Comparison of ENCODE assay signal across 17 cellular contexts in the genomic region with DNA sequence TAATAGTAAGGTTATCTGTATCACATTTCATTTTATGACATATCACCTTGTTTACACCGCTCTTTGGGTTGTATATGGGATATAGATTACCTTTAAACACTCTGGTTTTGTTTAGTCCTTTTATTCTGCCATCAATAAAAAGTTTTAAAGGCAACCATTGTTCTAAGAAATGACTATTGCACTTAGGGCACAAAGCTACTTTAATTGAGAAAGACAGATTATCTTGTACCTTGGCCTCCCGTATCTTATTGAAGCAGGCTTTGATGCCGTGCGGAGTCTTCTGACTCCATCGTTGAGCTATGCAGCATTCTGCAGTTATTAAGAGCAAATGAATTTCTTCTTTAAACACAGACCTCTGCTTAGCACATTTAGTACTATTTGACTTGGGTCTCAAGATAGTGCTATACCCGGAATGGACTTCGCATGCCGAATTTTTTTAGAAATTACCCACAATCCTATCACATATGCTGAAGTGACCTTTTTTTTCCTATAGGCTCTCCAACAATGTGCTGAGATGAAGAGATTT. TPM values are rescaled to one million over a fixed set of nuclear protein-coding genes. Genes with fewer than 3 reads are reported as not detected.
DNase-seq lines count a peak whose midpoint lies in the region; ATAC-seq and TF ChIP-seq lines count a peak whose summit lies in the region.
"Had no signal": no experiment of that assay in that cellular context is flagged by ENCODE, and none has a peak within 500 bp of the region (broad histone marks: within the 10 kb centered on the region; RNA-seq: fewer than 3 reads in every experiment).

No MANE protein-coding gene starts in this region.

- CTCF ChIA-PET in HEK293 (lab: Yijun Ruan, JAX): no interaction called here

- H3K27me3 ChIP-seq in thoracic aorta (replicated peaks; ENCODE audit: insufficient read depth): no peaks in the 10 kb centered on the region
- H3K27me3 ChIP-seq in H7 (ENCODE audit: control insufficient read depth, insufficient read depth, low read length): no peaks in the 10 kb centered on the region

- H3K4me3 ChIP-seq in HEK293 (ENCODE audit: low read depth, low read length): no peak overlapping the region
- H3K4me3 ChIP-seq in choroid plexus epithelial cell (ENCODE audit: low read depth, low read length): no peak overlapping the region
- H3K4me3 ChIP-seq in thoracic aorta: peak overlapping the region; percentile 30
- H3K4me3 ChIP-seq in H7 (ENCODE audit: insufficient read depth, low read depth, low read length): no peak overlapping the region
- H3K4me3 ChIP-seq: PC-9 had no signal

- intact Hi-C loops in cardiac septum (cut with DNase I): no loop called here

- H3K36me3 ChIP-seq in HEK293 (ENCODE audit: control insufficient read depth in 2 of 2, insufficient read depth in 1 of 2, low read length in 2 of 2) (peaks cover 0 to 4% of the 10 kb centered on the region in 2 experiments; a peak in 1 of 3 replicates), thoracic aorta (no peaks in the 10 kb centered on the region), H7 (replicated peaks; ENCODE audit: control insufficient read depth, insufficient read depth, low read length) (no peaks in the 10 kb centered on the region)

- H3K9me3 ChIP-seq in HEK293 (ENCODE audit: control insufficient read depth, insufficient read depth, low read depth, low read length): no peaks in the 10 kb centered on the region
- no peaks in the 10 kb centered on the region for H3K9me3 ChIP-seq in thoracic aorta

- H3K4me1 ChIP-seq in HEK293 (ENCODE audit: control insufficient read depth, insufficient read depth, low read length): peaks cover 18% of the 10 kb centered on the region
- H3K4me1 ChIP-seq in thoracic aorta (ENCODE audit: control insufficient read depth in 1 of 2, low read depth in 2 of 2): peaks cover 33 to 69% of the 10 kb centered on the region in 2 donors

- H3K27ac ChIP-seq in HEK293 (ENCODE audit: extremely low read depth, low read depth, low read length) (no peak overlapping the region), thoracic aorta (peak overlapping the region; percentile 86 to 91)
- H3K27ac ChIP-seq: C4-2B, KMS-11, PC-9 had no signal

- H3K27ac Mint-ChIP-seq in mesothelial cell of epicardium: peak overlapping the region; percentile 96
- H3K27ac Mint-ChIP-seq: nephron progenitor cell; stimulated activated naive CD8-positive, alpha-beta T cell treated with anti-CD3 and anti-CD28 coated beads, Interleukin-15, Interleukin-2, amounts not matched to agents 100 ng/mL and 50 ng/mL, for 24 hours had no signal

- TF ChIP-seq CTCF in HEK293 (tag by site-specific recombination; IDR thresholded peaks at IDR 0.05) (no peak), choroid plexus epithelial cell (conservative IDR thresholded peaks at IDR 0.05; ENCODE audit: low read depth, low read length) (no peak), mesothelial cell of epicardium (IDR thresholded peaks at IDR 0.05; ENCODE audit: unreplicated experiment) (no peak), thoracic aorta (IDR thresholded peaks at IDR 0.05) (no peak)

- peaks cover 1% of the 10 kb centered on the region for H3K36me3 Mint-ChIP-seq in mesothelial cell of epicardium

- POLR2A ChIA-PET in HEK293 (lab: Yijun Ruan, JAX): no interaction called here

- no peaks in the 10 kb centered on the region for H3K9me3 Mint-ChIP-seq in mesothelial cell of epicardium
- H3K9me3 Mint-ChIP-seq: stimulated activated naive CD8-positive, alpha-beta T cell treated with anti-CD3 and anti-CD28 coated beads, Interleukin-15, Interleukin-2, amounts not matched to agents 100 ng/mL and 50 ng/mL, for 24 hours had no signal

- H3K4me1 Mint-ChIP-seq in mesothelial cell of epicardium: peaks cover 38% of the 10 kb centered on the region

- ATAC-seq in thoracic aorta (ENCODE audit: insufficient number of reproducible peaks, low FRiP score, low read depth): peak; percentile 52
- ATAC-seq: HCT116 had no signal

- H3K27me3 Mint-ChIP-seq in mesothelial cell of epicardium (ENCODE audit: low read depth): no peaks in the 10 kb centered on the region

- no peak overlapping the region for H3K4me3 Mint-ChIP-seq in mesothelial cell of epicardium
- H3K4me3 Mint-ChIP-seq: nephron progenitor cell; stimulated activated naive CD8-positive, alpha-beta T cell treated with anti-CD3 and anti-CD28 coated beads, Interleukin-15, Interleukin-2, amounts not matched to agents 100 ng/mL and 50 ng/mL, for 24 hours had no signal

- DNase-seq in choroid plexus epithelial cell (ENCODE audit: low read depth) (peak; percentile 90), mesothelial cell of epicardium (ENCODE audit: low spot score in 2 of 2, unreplicated experiment in 2 of 2) (no peak), thoracic aorta (ENCODE audit: low spot score) (no peak), cardiac septum (ENCODE audit: low spot score) (no peak), H7 (no peak)
- DNase-seq in stimulated activated CD4-positive, alpha-beta T cell treated with anti-CD3 and anti-CD28 coated beads, Interleukin-4, amount 100 ng/mL, for 4 hours: no peak
- DNase-seq: activated naive CD4-positive, alpha-beta T cell; central memory CD4-positive, alpha-beta T cell; NCI-H1417 treated with DMSO at 0.1 percent for 48 hours; NCI-H510A treated with DMSO at 0.1 percent for 48 hours; nephron progenitor cell; PC-9 had no signal

TF ChIP-seq in HEK293, 187 proteins besides CTCF, POLR2A, EP300 and RAD21:
- TF ChIP-seq, protein P1, sequence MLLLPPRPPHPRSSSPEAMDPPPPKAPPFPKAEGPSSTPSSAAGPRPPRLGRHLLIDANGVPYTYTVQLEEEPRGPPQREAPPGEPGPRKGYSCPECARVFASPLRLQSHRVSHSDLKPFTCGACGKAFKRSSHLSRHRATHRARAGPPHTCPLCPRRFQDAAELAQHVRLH (tag by site-specific recombination; IDR thresholded peaks at IDR 0.05): 0 out of 2 replicates have a peak, but pooled peaks have one; percentile 51
- peak; percentile 75 for TF ChIP-seq TCF7L2 (IDR thresholded peaks at IDR 0.05; ENCODE audit: borderline replicate concordance, low read depth, low read length)
- TF ChIP-seq, protein P2, sequence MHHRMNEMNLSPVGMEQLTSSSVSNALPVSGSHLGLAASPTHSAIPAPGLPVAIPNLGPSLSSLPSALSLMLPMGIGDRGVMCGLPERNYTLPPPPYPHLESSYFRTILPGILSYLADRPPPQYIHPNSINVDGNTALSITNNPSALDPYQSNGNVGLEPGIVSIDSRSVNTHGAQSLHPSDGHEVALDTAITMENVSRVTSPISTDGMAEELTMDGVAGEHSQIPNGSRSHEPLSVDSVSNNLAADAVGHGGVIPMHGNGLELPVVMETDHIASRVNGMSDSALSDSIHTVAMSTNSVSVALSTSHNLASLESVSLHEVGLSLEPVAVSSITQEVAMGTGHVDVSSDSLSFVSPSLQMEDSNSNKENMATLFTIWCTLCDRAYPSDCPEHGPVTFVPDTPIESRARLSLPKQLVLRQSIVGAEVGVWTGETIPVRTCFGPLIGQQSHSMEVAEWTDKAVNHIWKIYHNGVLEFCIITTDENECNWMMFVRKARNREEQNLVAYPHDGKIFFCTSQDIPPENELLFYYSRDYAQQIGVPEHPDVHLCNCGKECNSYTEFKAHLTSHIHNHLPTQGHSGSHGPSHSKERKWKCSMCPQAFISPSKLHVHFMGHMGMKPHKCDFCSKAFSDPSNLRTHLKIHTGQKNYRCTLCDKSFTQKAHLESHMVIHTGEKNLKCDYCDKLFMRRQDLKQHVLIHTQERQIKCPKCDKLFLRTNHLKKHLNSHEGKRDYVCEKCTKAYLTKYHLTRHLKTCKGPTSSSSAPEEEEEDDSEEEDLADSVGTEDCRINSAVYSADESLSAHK (tag by site-specific recombination; IDR thresholded peaks at IDR 0.05): 0 out of 2 replicates have a peak, but pooled peaks have one; percentile 35
- TF ChIP-seq, protein P3, sequence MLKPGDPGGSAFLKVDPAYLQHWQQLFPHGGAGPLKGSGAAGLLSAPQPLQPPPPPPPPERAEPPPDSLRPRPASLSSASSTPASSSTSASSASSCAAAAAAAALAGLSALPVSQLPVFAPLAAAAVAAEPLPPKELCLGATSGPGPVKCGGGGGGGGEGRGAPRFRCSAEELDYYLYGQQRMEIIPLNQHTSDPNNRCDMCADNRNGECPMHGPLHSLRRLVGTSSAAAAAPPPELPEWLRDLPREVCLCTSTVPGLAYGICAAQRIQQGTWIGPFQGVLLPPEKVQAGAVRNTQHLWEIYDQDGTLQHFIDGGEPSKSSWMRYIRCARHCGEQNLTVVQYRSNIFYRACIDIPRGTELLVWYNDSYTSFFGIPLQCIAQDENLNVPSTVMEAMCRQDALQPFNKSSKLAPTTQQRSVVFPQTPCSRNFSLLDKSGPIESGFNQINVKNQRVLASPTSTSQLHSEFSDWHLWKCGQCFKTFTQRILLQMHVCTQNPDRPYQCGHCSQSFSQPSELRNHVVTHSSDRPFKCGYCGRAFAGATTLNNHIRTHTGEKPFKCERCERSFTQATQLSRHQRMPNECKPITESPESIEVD (tag by site-specific recombination; IDR thresholded peaks at IDR 0.05): peak; percentile 61
- TF ChIP-seq ZNF530 (tag by site-specific recombination; IDR thresholded peaks at IDR 0.05; ENCODE audit: low read depth): no peak
- TF ChIP-seq, protein P4, sequence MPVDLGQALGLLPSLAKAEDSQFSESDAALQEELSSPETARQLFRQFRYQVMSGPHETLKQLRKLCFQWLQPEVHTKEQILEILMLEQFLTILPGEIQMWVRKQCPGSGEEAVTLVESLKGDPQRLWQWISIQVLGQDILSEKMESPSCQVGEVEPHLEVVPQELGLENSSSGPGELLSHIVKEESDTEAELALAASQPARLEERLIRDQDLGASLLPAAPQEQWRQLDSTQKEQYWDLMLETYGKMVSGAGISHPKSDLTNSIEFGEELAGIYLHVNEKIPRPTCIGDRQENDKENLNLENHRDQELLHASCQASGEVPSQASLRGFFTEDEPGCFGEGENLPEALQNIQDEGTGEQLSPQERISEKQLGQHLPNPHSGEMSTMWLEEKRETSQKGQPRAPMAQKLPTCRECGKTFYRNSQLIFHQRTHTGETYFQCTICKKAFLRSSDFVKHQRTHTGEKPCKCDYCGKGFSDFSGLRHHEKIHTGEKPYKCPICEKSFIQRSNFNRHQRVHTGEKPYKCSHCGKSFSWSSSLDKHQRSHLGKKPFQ (tag by site-specific recombination; IDR thresholded peaks at IDR 0.05): no peak
- TF ChIP-seq ZNF843 (tag by site-specific recombination; IDR thresholded peaks at IDR 0.05): peak; percentile 43; the same call in 1 of the 2 replicates
- TF ChIP-seq ZNF366 (tag by site-specific recombination; conservative IDR thresholded peaks at IDR 0.05): 0 out of 2 replicates have a peak, but pooled peaks have one; percentile 16
- TF ChIP-seq OVOL3 (tag by site-specific recombination; IDR thresholded peaks at IDR 0.05): peak; percentile 23; the same call in 1 of the 2 replicates
- peak; percentile 56 for TF ChIP-seq SP7 (tag by site-specific recombination; IDR thresholded peaks at IDR 0.05)

RNA-seq across cellular contexts. Expression of a gene that starts 16.7 kb away (rescaled TPM):
- total RNA-seq in mesothelial cell of epicardium (112 to 131 TPM (median 123 TPM) in 3 replicates), thoracic aorta (100 to 1,000 TPM in 1 of 2 donors, 10 to 100 TPM in 1; 75.8 to 225 TPM), cardiac septum (74.7 TPM)
- total RNA-seq in H7 (2014; rRNA removed; shearing (Covaris generic)): 90.2 and 176 TPM in 2 replicates
